Comparison of ENCODE assay signal across 15 cellular contexts in genomic region chr14:103284574-103285467, GRCh38. TPM values are rescaled to one million over a fixed set of nuclear protein-coding genes. Genes with fewer than 3 reads are reported as not detected.
DNase-seq lines count a peak whose midpoint lies in the region; ATAC-seq and TF ChIP-seq lines count a peak whose summit lies in the region.
"Had no signal": no experiment of that assay in that cellular context is flagged by ENCODE, and none has a peak within 500 bp of the region (broad histone marks: within the 10 kb centered on the region; RNA-seq: fewer than 3 reads in every experiment).

No MANE protein-coding gene starts in this region.

- ATAC-seq in RWPE2 (ENCODE audit: low read depth) (peak; percentile 80), lower lobe of right lung (no peak)
- ATAC-seq: left colon; naive thymus-derived CD8-positive, alpha-beta T cell had no signal

- intact Hi-C loops in lower lobe of right lung (cut with DNase I) = no loop called here

- no peaks in the 10 kb centered on the region for H3K9me3 ChIP-seq in RWPE2 (ENCODE audit: severe bottlenecking)
- no peaks in the 10 kb centered on the region for H3K9me3 ChIP-seq in lower lobe of right lung
- H3K9me3 ChIP-seq: breast epithelium had no signal

- H3K27ac ChIP-seq in RWPE2 (ENCODE audit: poor library complexity, severe bottlenecking) (no peak overlapping the region), lower lobe of right lung (no peak overlapping the region)
- H3K27ac ChIP-seq: breast epithelium, C4-2B had no signal

- DNase-seq in HCEC 1CT (peak; percentile 40), RWPE2 (ENCODE audit: low spot score) (no peak), fibroblast of the aortic adventitia (ENCODE audit: low read depth) (peak; percentile 39), renal cortical epithelial cell (ENCODE audit: low read depth) (peak; percentile 75), AG08396 (ENCODE audit: low spot score) (no peak), lower lobe of right lung (no peak), NCI-H1436 (lab: John Stamatoyannopoulos, UW) (no peak)
- DNase-seq: activated naive CD4-positive, alpha-beta T cell treated with Interleukin-2 at 50 U/mL for 16 hours; left colon; naive thymus-derived CD8-positive, alpha-beta T cell; NCI-H1092 treated with DMSO at 0.1 percent for 48 hours; retina; stimulated activated CD4-positive, alpha-beta T cell treated with anti-CD3 and anti-CD28 coated beads, Interleukin-2, amount 100 ng/mL, for 24 hours had no signal

- H3K4me3 ChIP-seq in RWPE2 (ENCODE audit: severe bottlenecking) (no peak overlapping the region), fibroblast of the aortic adventitia (ENCODE audit: low read depth, low read length) (no peak overlapping the region), lower lobe of right lung (no peak overlapping the region)
- H3K4me3 ChIP-seq: breast epithelium had no signal

- H3K27me3 ChIP-seq in RWPE2 (ENCODE audit: insufficient read depth, poor library complexity, severe bottlenecking) = peaks cover 2% of the 10 kb centered on the region
- H3K27me3 ChIP-seq in lower lobe of right lung (ENCODE audit: low read depth) = peaks cover 31% of the 10 kb centered on the region
- H3K27me3 ChIP-seq: breast epithelium had no signal

- H3K4me1 ChIP-seq in RWPE2 (ENCODE audit: insufficient read depth, poor library complexity, severe bottlenecking) (peaks cover 9% of the 10 kb centered on the region), lower lobe of right lung (peaks cover under 1% of the 10 kb centered on the region)
- H3K4me1 ChIP-seq: breast epithelium had no signal

- no peaks in the 10 kb centered on the region for H3K36me3 ChIP-seq in RWPE2 (ENCODE audit: low read depth)
- H3K36me3 ChIP-seq in lower lobe of right lung = no peaks in the 10 kb centered on the region
- H3K36me3 ChIP-seq: breast epithelium had no signal

- no peak for TF ChIP-seq CTCF in RWPE2 (IDR thresholded peaks at IDR 0.05; ENCODE audit: poor library complexity, severe bottlenecking)
- no peak for TF ChIP-seq CTCF in fibroblast of the aortic adventitia (IDR thresholded peaks at IDR 0.05; ENCODE audit: insufficient read depth, low read length)
- TF ChIP-seq CTCF in lower lobe of right lung (IDR thresholded peaks at IDR 0.05) = no peak

RNA-seq across cellular contexts. Expression of gene EIF5, which starts 49.2 kb away (rescaled TPM):
- total RNA-seq in fibroblast of the aortic adventitia (ENCODE audit: low replicate concordance) (322 and 328 TPM in 2 replicates), renal cortical epithelial cell (117 and 173 TPM in 2 replicates), lower lobe of right lung (266 TPM)

Comparison
In these comparisons a context has a peak if more than half of its experiments do, and no peak if none do; other contexts are left out.
1. DNase-seq: peak in HCEC 1CT (single experiment), fibroblast of the aortic adventitia (single experiment) and renal cortical epithelial cell (single experiment); none in RWPE2 (single experiment), AG08396 (single experiment), lower lobe of right lung (single experiment) and NCI-H1436 (single experiment).